ENCODE assay signal across 1 cellular context in genomic region chr7:143346018-143346417, GRCh38.
TF ChIP-seq lines count a peak whose summit lies in the region.

No MANE protein-coding gene starts in this region.

TF ChIP-seq in WTC11, 78 proteins besides CTCF, POLR2A, EP300 and RAD21 (continued from another document):
- TF ChIP-seq, protein P1, sequence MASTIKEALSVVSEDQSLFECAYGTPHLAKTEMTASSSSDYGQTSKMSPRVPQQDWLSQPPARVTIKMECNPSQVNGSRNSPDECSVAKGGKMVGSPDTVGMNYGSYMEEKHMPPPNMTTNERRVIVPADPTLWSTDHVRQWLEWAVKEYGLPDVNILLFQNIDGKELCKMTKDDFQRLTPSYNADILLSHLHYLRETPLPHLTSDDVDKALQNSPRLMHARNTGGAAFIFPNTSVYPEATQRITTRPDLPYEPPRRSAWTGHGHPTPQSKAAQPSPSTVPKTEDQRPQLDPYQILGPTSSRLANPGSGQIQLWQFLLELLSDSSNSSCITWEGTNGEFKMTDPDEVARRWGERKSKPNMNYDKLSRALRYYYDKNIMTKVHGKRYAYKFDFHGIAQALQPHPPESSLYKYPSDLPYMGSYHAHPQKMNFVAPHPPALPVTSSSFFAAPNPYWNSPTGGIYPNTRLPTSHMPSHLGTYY (CRISPR knock-in tag; IDR thresholded peaks at IDR 0.05): no peak
- TF ChIP-seq FOXK1 (CRISPR knock-in tag; IDR thresholded peaks at IDR 0.05) (no peak), AFF4 (CRISPR knock-in tag; IDR thresholded peaks at IDR 0.05; ENCODE audit: borderline replicate concordance) (no peak), NFATC4 (CRISPR knock-in tag; IDR thresholded peaks at IDR 0.05) (no peak), EMX1 (CRISPR knock-in tag; IDR thresholded peaks at IDR 0.05) (no peak), TP53 (CRISPR knock-in tag; IDR thresholded peaks at IDR 0.05) (no peak), ZNF671 (CRISPR knock-in tag; IDR thresholded peaks at IDR 0.05) (no peak), NFE2L1 (CRISPR knock-in tag; IDR thresholded peaks at IDR 0.05) (no peak), NFYB (CRISPR knock-in tag; conservative IDR thresholded peaks at IDR 0.05; ENCODE audit: low read depth) (no peak), ZNF138 (CRISPR knock-in tag; conservative IDR thresholded peaks at IDR 0.05) (no peak), CREB1 (CRISPR knock-in tag; IDR thresholded peaks at IDR 0.05) (no peak), NR2C2 (CRISPR knock-in tag; IDR thresholded peaks at IDR 0.05) (no peak), JUN (CRISPR knock-in tag; IDR thresholded peaks at IDR 0.05) (no peak), ZNF219 (CRISPR knock-in tag; IDR thresholded peaks at IDR 0.05; ENCODE audit: borderline replicate concordance) (no peak), ZMAT4 (CRISPR knock-in tag; IDR thresholded peaks at IDR 0.05) (no peak), ELF4 (CRISPR knock-in tag; IDR thresholded peaks at IDR 0.05; ENCODE audit: low read depth) (no peak)
- TF ChIP-seq, protein P2, sequence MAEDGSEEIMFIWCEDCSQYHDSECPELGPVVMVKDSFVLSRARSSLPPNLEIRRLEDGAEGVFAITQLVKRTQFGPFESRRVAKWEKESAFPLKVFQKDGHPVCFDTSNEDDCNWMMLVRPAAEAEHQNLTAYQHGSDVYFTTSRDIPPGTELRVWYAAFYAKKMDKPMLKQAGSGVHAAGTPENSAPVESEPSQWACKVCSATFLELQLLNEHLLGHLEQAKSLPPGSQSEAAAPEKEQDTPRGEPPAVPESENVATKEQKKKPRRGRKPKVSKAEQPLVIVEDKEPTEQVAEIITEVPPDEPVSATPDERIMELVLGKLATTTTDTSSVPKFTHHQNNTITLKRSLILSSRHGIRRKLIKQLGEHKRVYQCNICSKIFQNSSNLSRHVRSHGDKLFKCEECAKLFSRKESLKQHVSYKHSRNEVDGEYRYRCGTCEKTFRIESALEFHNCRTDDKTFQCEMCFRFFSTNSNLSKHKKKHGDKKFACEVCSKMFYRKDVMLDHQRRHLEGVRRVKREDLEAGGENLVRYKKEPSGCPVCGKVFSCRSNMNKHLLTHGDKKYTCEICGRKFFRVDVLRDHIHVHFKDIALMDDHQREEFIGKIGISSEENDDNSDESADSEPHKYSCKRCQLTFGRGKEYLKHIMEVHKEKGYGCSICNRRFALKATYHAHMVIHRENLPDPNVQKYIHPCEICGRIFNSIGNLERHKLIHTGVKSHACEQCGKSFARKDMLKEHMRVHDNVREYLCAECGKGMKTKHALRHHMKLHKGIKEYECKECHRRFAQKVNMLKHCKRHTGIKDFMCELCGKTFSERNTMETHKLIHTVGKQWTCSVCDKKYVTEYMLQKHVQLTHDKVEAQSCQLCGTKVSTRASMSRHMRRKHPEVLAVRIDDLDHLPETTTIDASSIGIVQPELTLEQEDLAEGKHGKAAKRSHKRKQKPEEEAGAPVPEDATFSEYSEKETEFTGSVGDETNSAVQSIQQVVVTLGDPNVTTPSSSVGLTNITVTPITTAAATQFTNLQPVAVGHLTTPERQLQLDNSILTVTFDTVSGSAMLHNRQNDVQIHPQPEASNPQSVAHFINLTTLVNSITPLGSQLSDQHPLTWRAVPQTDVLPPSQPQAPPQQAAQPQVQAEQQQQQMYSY (CRISPR knock-in tag; IDR thresholded peaks at IDR 0.05): no peak
